Comparison of ENCODE assay signal across 1 cellular context in genomic region chr12:112868459-112869041, GRCh38.
TF ChIP-seq lines count a peak whose summit lies in the region.

No MANE protein-coding gene starts in this region.

TF ChIP-seq in GM12878, 131 proteins besides CTCF, POLR2A, EP300 and RAD21:
- TF ChIP-seq REST (IDR thresholded peaks at IDR 0.05; ENCODE audit: low read depth, low read length) = peak; percentile 84
- TF ChIP-seq NBN (IDR thresholded peaks at IDR 0.05) = no peak
TF ChIP-seq in GM12878: peak in this region for 1.
